In the genomic region with DNA sequence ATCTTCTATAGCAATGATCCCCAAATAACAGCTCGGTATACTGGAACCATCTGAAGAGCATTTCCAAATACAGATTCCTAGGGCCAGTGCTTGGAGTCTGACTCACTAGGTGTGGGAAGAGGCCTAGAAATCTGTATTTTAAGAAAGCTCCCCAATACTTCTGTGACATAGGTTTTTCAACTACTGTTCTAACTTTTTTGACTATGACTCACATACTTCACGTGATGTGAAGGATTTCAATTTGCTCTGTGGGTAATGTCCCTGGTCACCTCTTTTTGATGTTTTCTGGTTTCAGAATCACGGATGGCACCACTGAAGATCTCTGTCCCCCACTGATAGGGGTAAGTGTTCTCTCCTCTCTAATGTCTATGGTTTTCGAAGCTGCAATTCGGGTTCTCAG, we compare ENCODE assay signal across 31 cellular contexts.
"Had no signal": no experiment of that assay in that cellular context is flagged by ENCODE, and none has a peak within 500 bp of the region (broad histone marks: within the 10 kb centered on the region; RNA-seq: fewer than 3 reads in every experiment).

No MANE protein-coding gene starts in this region.

- H3K9me3 Mint-ChIP-seq: activated B cell treated with CpG ODN at 0.5 μM for 24 hours; activated CD8-positive, alpha-beta T cell treated with anti-CD3 and anti-CD28 coated beads for 36 hours; activated naive CD4-positive, alpha-beta T cell treated with anti-CD3 and anti-CD28 coated beads, Interleukin-2, amount 10 ng/mL, durations not matched to agents 7 days and 5 days; activated T-cell treated with anti-CD3 and anti-CD28 coated beads, Interleukin-2, amount 50 U/mL, for 72 hours; T-helper 2 cell treated with Interferon-gamma antibody and Interleukin-4, amounts not matched to agents 5 μg/mL and 100 μg/mL, for 36 hours had no signal

- FAIRE-seq: astrocyte, endometrium, endothelial cell of umbilical vein had no signal

- DNase-seq: activated B cell treated with CpG ODN at 0.5 μM for 24 hours; activated CD4-positive, alpha-beta T cell treated with anti-CD3 and anti-CD28 coated beads for 4 hours; activated CD4-positive, alpha-beta T cell treated with anti-CD3 and anti-CD28 coated beads, Interleukin-2, amount 50 U/mL, for 1 hour; activated CD4-positive, alpha-beta T cell treated with anti-CD3 and anti-CD28 coated beads, Interleukin-2, amount 50 U/mL, for 48 hours; activated CD8-positive, alpha-beta memory T cell treated with anti-CD3 and anti-CD28 coated beads for 24 hours; activated CD8-positive, alpha-beta T cell treated with anti-CD3 and anti-CD28 coated beads for 36 hours; activated effector memory CD4-positive, alpha-beta T cell treated with Interleukin-2 at 50 U/mL for 16 hours; activated naive CD4-positive, alpha-beta T cell treated with anti-CD3 and anti-CD28 coated beads, Interleukin-2, amount 10 ng/mL, durations not matched to agents 7 days and 5 days; activated T-cell treated with anti-CD3 and anti-CD28 coated beads, Interleukin-2, amount 50 U/mL, for 1 hour; activated T-cell treated with anti-CD3 and anti-CD28 coated beads, Interleukin-2, amount 50 U/mL, for 72 hours; amniotic stem cell; anterior cingulate cortex; central memory CD4-positive, alpha-beta T cell; cerebellar nuclear complex; colonic mucosa; effector CD8-positive, alpha-beta T cell; esophagus squamous epithelium; foreskin melanocyte; head of caudate nucleus; hippocampal formation; T-helper 17 cell; T1000; WERI-Rb-1 had no signal

- H3K4me3 ChIP-seq: cardiac muscle cell, colonic mucosa, esophagus squamous epithelium had no signal

- H3K27ac ChIP-seq: cardiac muscle cell, colonic mucosa, epithelial cell of prostate, esophagus squamous epithelium, WERI-Rb-1 had no signal

- H3K9me3 ChIP-seq: colonic mucosa, esophagus squamous epithelium had no signal

- H3K36me3 ChIP-seq: colonic mucosa had no signal

- H3K4me1 ChIP-seq: colonic mucosa, esophagus squamous epithelium had no signal

- H3K4me3 Mint-ChIP-seq: activated B cell treated with CpG ODN at 0.5 μM for 24 hours; activated CD8-positive, alpha-beta T cell treated with anti-CD3 and anti-CD28 coated beads for 36 hours; activated naive CD4-positive, alpha-beta T cell treated with anti-CD3 and anti-CD28 coated beads, Interleukin-2, amount 10 ng/mL, durations not matched to agents 7 days and 5 days; activated naive CD8-positive, alpha-beta T cell; activated T-cell treated with anti-CD3 and anti-CD28 coated beads, Interleukin-2, amount 50 U/mL, for 72 hours; T-helper 17 cell; T-helper 2 cell treated with Interferon-gamma antibody and Interleukin-4, amounts not matched to agents 5 μg/mL and 100 μg/mL, for 36 hours had no signal

- H3K27me3 Mint-ChIP-seq: activated B cell treated with CpG ODN at 0.5 μM for 24 hours; activated CD8-positive, alpha-beta T cell treated with anti-CD3 and anti-CD28 coated beads for 36 hours; activated naive CD4-positive, alpha-beta T cell treated with anti-CD3 and anti-CD28 coated beads, Interleukin-2, amount 10 ng/mL, durations not matched to agents 7 days and 5 days; activated naive CD8-positive, alpha-beta T cell; T-helper 17 cell had no signal

- H3K4me1 Mint-ChIP-seq: activated B cell treated with CpG ODN at 0.5 μM for 24 hours had no signal

- H3K27ac Mint-ChIP-seq: activated B cell treated with CpG ODN at 0.5 μM for 24 hours; activated CD8-positive, alpha-beta T cell treated with anti-CD3 and anti-CD28 coated beads for 36 hours; activated naive CD4-positive, alpha-beta T cell treated with anti-CD3 and anti-CD28 coated beads, Interleukin-2, amount 10 ng/mL, durations not matched to agents 7 days and 5 days; activated naive CD8-positive, alpha-beta T cell; activated T-cell treated with anti-CD3 and anti-CD28 coated beads, Interleukin-2, amount 50 U/mL, for 72 hours; T-helper 17 cell; T-helper 2 cell treated with Interferon-gamma antibody and Interleukin-4, amounts not matched to agents 5 μg/mL and 100 μg/mL, for 36 hours had no signal

- ATAC-seq: activated CD4-positive, CD25-positive, alpha-beta regulatory T cell treated with anti-CD3 and anti-CD28 coated beads, Interleukin-2, amount 50 U/mL, for 24 hours; activated CD8-positive, alpha-beta T cell treated with anti-CD3 and anti-CD28 coated beads for 36 hours; activated T-cell treated with anti-CD3 and anti-CD28 coated beads, Interleukin-2, amount 50 U/mL, for 72 hours; T-helper 17 cell had no signal

- H3K27me3 ChIP-seq: cardiac muscle cell, colonic mucosa, esophagus squamous epithelium had no signal
